1 cellular context compared by ENCODE assay signal in the genomic region with DNA sequence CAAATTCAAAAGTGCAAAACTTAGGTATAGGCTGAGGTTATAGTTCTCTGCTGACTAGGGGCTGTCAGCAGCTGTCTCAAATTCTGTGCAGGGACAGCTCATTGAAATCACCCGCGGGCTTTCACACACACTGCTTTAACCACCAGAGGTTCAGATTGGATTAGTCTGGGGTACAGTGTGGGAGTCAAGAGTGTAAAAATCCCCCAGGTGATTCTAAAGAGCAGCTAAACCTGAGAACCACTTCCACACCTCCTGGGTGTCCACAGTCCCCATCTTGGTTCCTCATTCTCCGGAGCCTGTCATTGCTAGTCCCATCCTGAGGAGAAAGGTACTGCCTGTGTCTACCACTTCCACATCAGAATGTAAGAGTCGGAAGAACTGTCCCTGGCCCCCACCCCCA.
TF ChIP-seq lines count a peak whose summit lies in the region.

No MANE protein-coding gene starts in this region.

TF ChIP-seq in GM12878, 131 proteins besides CTCF, POLR2A, EP300 and RAD21 (continued from another document and continues in another):
- TF ChIP-seq, protein P1, sequence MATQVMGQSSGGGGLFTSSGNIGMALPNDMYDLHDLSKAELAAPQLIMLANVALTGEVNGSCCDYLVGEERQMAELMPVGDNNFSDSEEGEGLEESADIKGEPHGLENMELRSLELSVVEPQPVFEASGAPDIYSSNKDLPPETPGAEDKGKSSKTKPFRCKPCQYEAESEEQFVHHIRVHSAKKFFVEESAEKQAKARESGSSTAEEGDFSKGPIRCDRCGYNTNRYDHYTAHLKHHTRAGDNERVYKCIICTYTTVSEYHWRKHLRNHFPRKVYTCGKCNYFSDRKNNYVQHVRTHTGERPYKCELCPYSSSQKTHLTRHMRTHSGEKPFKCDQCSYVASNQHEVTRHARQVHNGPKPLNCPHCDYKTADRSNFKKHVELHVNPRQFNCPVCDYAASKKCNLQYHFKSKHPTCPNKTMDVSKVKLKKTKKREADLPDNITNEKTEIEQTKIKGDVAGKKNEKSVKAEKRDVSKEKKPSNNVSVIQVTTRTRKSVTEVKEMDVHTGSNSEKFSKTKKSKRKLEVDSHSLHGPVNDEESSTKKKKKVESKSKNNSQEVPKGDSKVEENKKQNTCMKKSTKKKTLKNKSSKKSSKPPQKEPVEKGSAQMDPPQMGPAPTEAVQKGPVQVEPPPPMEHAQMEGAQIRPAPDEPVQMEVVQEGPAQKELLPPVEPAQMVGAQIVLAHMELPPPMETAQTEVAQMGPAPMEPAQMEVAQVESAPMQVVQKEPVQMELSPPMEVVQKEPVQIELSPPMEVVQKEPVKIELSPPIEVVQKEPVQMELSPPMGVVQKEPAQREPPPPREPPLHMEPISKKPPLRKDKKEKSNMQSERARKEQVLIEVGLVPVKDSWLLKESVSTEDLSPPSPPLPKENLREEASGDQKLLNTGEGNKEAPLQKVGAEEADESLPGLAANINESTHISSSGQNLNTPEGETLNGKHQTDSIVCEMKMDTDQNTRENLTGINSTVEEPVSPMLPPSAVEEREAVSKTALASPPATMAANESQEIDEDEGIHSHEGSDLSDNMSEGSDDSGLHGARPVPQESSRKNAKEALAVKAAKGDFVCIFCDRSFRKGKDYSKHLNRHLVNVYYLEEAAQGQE (IDR thresholded peaks at IDR 0.05; ENCODE audit: low read depth, low read length): no peak
- TF ChIP-seq NR2C1 (IDR thresholded peaks at IDR 0.05) (no peak), MXI1 (IDR thresholded peaks at IDR 0.05; ENCODE audit: low read depth, low read length) (no peak), PBX3 (IDR thresholded peaks at IDR 0.05; ENCODE audit: insufficient replicate concordance, low read depth, low read length) (no peak), ZNF217 (IDR thresholded peaks at IDR 0.05) (no peak), RBBP5 (conservative IDR thresholded peaks at IDR 0.05) (no peak), ELK1 (IDR thresholded peaks at IDR 0.05; ENCODE audit: low read depth, low read length) (no peak), CREM (IDR thresholded peaks at IDR 0.05; ENCODE audit: low read depth) (no peak), HDAC6 (IDR thresholded peaks at IDR 0.05; ENCODE audit: unreplicated experiment) (no peak), GATAD2B (conservative IDR thresholded peaks at IDR 0.05; ENCODE audit: low read depth) (peak; percentile 56; the same call in 1 of the 2 replicates), EZH2 (IDR thresholded peaks at IDR 0.05; ENCODE audit: borderline replicate concordance, control insufficient read depth, low read depth, low read length) (no peak), PML (IDR thresholded peaks at IDR 0.05; ENCODE audit: low read length) (no peak), MEF2A (IDR thresholded peaks at IDR 0.05; ENCODE audit: insufficient read depth, low read depth, low read length) (no peak), HCFC1 (IDR thresholded peaks at IDR 0.05; ENCODE audit: low read length) (no peak), BMI1 (IDR thresholded peaks at IDR 0.05; ENCODE audit: borderline replicate concordance) (no peak), CHD2 (IDR thresholded peaks at IDR 0.05; ENCODE audit: borderline replicate concordance, low read depth, low read length) (no peak), ASH2L (IDR thresholded peaks at IDR 0.05; ENCODE audit: borderline replicate concordance, low read depth) (no peak), PKNOX1 (IDR thresholded peaks at IDR 0.05) (peak; percentile 25; the same call in 1 of the 2 replicates), IKZF1 (conservative IDR thresholded peaks at IDR 0.05) (peak; percentile 56), PAX5 (IDR thresholded peaks at IDR 0.05; ENCODE audit: borderline replicate concordance, low read depth, low read length) (no peak), DPF2 (IDR thresholded peaks at IDR 0.05) (peak; percentile 22; the same call in 1 of the 2 replicates), EED (IDR thresholded peaks at IDR 0.05; ENCODE audit: low read depth) (peak; percentile 47), CBX3 (IDR thresholded peaks at IDR 0.05; ENCODE audit: borderline replicate concordance, low read depth) (no peak), ZNF622 (IDR thresholded peaks at IDR 0.05) (no peak), SREBF2 (IDR thresholded peaks at IDR 0.05; ENCODE audit: low read length) (no peak), KAT2A (conservative IDR thresholded peaks at IDR 0.05; ENCODE audit: control insufficient read depth, low read depth, low read length) (no peak), SUZ12 (IDR thresholded peaks at IDR 0.05; ENCODE audit: unreplicated experiment) (no peak), SMAD1 (IDR thresholded peaks at IDR 0.05; ENCODE audit: low read depth, partially characterized antibody) (no peak), KDM1A (IDR thresholded peaks at IDR 0.05; ENCODE audit: borderline replicate concordance) (no peak), SIN3A (IDR thresholded peaks at IDR 0.05; ENCODE audit: low read depth, low read length) (no peak), HSF1 (IDR thresholded peaks at IDR 0.05; ENCODE audit: low read depth, low read length) (no peak)
- TF ChIP-seq, protein P2, sequence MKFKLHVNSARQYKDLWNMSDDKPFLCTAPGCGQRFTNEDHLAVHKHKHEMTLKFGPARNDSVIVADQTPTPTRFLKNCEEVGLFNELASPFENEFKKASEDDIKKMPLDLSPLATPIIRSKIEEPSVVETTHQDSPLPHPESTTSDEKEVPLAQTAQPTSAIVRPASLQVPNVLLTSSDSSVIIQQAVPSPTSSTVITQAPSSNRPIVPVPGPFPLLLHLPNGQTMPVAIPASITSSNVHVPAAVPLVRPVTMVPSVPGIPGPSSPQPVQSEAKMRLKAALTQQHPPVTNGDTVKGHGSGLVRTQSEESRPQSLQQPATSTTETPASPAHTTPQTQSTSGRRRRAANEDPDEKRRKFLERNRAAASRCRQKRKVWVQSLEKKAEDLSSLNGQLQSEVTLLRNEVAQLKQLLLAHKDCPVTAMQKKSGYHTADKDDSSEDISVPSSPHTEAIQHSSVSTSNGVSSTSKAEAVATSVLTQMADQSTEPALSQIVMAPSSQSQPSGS (IDR thresholded peaks at IDR 0.05; ENCODE audit: low read length): 0 out of 2 replicates have a peak, but pooled peaks have one; percentile 18
- TF ChIP-seq, protein P3, sequence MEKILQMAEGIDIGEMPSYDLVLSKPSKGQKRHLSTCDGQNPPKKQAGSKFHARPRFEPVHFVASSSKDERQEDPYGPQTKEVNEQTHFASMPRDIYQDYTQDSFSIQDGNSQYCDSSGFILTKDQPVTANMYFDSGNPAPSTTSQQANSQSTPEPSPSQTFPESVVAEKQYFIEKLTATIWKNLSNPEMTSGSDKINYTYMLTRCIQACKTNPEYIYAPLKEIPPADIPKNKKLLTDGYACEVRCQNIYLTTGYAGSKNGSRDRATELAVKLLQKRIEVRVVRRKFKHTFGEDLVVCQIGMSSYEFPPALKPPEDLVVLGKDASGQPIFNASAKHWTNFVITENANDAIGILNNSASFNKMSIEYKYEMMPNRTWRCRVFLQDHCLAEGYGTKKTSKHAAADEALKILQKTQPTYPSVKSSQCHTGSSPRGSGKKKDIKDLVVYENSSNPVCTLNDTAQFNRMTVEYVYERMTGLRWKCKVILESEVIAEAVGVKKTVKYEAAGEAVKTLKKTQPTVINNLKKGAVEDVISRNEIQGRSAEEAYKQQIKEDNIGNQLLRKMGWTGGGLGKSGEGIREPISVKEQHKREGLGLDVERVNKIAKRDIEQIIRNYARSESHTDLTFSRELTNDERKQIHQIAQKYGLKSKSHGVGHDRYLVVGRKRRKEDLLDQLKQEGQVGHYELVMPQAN (conservative IDR thresholded peaks at IDR 0.05): no peak
- TF ChIP-seq, protein P4, sequence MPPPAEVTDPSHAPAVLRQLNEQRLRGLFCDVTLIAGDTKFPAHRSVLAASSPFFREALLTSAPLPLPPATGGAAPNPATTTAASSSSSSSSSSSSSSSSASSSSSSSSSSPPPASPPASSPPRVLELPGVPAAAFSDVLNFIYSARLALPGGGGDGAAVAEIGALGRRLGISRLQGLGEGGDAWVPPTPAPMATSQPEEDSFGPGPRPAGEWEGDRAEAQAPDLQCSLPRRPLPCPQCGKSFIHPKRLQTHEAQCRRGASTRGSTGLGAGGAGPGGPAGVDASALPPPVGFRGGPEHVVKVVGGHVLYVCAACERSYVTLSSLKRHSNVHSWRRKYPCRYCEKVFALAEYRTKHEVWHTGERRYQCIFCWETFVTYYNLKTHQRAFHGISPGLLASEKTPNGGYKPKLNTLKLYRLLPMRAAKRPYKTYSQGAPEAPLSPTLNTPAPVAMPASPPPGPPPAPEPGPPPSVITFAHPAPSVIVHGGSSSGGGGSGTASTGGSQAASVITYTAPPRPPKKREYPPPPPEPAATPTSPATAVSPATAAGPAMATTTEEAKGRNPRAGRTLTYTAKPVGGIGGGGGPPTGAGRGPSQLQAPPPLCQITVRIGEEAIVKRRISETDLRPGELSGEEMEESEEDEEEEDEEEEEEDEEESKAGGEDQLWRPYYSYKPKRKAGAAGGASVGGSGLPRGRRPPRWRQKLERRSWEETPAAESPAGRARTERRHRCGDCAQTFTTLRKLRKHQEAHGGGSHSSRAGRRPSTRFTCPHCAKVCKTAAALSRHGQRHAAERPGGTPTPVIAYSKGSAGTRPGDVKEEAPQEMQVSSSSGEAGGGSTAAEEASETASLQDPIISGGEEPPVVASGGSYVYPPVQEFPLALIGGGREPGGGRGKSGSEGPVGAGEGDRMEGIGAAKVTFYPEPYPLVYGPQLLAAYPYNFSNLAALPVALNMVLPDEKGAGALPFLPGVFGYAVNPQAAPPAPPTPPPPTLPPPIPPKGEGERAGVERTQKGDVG (CRISPR knock-in tag; IDR thresholded peaks at IDR 0.05): no peak
- TF ChIP-seq, protein P5, sequence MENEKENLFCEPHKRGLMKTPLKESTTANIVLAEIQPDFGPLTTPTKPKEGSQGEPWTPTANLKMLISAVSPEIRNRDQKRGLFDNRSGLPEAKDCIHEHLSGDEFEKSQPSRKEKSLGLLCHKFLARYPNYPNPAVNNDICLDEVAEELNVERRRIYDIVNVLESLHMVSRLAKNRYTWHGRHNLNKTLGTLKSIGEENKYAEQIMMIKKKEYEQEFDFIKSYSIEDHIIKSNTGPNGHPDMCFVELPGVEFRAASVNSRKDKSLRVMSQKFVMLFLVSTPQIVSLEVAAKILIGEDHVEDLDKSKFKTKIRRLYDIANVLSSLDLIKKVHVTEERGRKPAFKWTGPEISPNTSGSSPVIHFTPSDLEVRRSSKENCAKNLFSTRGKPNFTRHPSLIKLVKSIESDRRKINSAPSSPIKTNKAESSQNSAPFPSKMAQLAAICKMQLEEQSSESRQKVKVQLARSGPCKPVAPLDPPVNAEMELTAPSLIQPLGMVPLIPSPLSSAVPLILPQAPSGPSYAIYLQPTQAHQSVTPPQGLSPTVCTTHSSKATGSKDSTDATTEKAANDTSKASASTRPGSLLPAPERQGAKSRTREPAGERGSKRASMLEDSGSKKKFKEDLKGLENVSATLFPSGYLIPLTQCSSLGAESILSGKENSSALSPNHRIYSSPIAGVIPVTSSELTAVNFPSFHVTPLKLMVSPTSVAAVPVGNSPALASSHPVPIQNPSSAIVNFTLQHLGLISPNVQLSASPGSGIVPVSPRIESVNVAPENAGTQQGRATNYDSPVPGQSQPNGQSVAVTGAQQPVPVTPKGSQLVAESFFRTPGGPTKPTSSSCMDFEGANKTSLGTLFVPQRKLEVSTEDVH (IDR thresholded peaks at IDR 0.05; ENCODE audit: low read depth, partially characterized antibody): no peak
